1 cellular context compared by ENCODE assay signal in genomic region chr6:139249387-139249786, GRCh38.
TF ChIP-seq lines count a peak whose summit lies in the region.

No MANE protein-coding gene starts in this region.

TF ChIP-seq in SK-N-SH, 30 proteins besides CTCF, POLR2A, EP300 and RAD21 (continued from another document):
- TF ChIP-seq TCF12 (IDR thresholded peaks at IDR 0.05) (no peak), USF1 (IDR thresholded peaks at IDR 0.05; ENCODE audit: borderline replicate concordance, low read depth) (no peak), FOXM1 (IDR thresholded peaks at IDR 0.05; ENCODE audit: low read depth) (no peak), IRF3 (IDR thresholded peaks at IDR 0.05; ENCODE audit: low read depth, low read length) (no peak), RFX5 (IDR thresholded peaks at IDR 0.05; ENCODE audit: low read length) (no peak), ZBTB33 (IDR thresholded peaks at IDR 0.05; ENCODE audit: borderline replicate concordance, low read depth) (no peak), TAF1 (IDR thresholded peaks at IDR 0.05; ENCODE audit: borderline replicate concordance, low read depth, low read length) (no peak), POLR2AphosphoS5 (IDR thresholded peaks at IDR 0.05; ENCODE audit: low read depth, low read length) (no peak)
